18 cellular contexts compared by ENCODE assay signal in the genomic region with DNA sequence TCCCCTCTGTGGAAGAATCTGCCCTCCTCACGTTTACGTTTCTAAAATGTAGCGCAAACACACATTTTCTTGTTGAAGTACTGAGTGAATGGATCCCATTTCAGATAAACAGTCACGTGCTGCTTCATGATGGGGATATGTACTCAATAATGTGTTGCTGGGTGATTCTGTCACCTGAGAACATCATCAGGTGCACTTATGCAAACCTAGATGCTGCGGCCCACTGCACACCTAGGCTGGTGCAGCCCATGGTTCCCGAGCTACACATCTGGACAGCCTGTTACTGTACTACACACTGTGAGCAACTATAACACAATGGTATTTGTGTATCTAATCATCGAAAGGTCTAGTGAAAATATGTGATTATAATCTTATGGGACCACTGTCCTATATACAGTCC.
"Had no signal": no experiment of that assay in that cellular context is flagged by ENCODE, and none has a peak within 500 bp of the region (broad histone marks: within the 10 kb centered on the region; RNA-seq: fewer than 3 reads in every experiment).

No MANE protein-coding gene starts in this region.

- H3K27ac Mint-ChIP-seq: progenitor cell of endocrine pancreas; stimulated activated naive CD8-positive, alpha-beta T cell treated with anti-CD3 and anti-CD28 coated beads, Interleukin-15, Interleukin-2, amounts not matched to agents 100 ng/mL and 50 ng/mL, for 24 hours had no signal

- H3K9me3 Mint-ChIP-seq: naive thymus-derived CD8-positive, alpha-beta T cell; stimulated activated effector memory CD8-positive, alpha-beta T cell treated with anti-CD3 and anti-CD28 coated beads, Interleukin-12 subunit alpha, Interleukin-12 subunit beta, amount 100 ng/mL, for 72 hours; stimulated activated naive CD8-positive, alpha-beta T cell treated with anti-CD3 and anti-CD28 coated beads, Interleukin-15, Interleukin-2, amounts not matched to agents 100 ng/mL and 50 ng/mL, for 24 hours had no signal

- H3K4me3 Mint-ChIP-seq: naive thymus-derived CD8-positive, alpha-beta T cell; stimulated activated effector memory CD8-positive, alpha-beta T cell treated with anti-CD3 and anti-CD28 coated beads, Interleukin-12 subunit alpha, Interleukin-12 subunit beta, amount 100 ng/mL, for 72 hours; stimulated activated naive CD8-positive, alpha-beta T cell treated with anti-CD3 and anti-CD28 coated beads, Interleukin-15, Interleukin-2, amounts not matched to agents 100 ng/mL and 50 ng/mL, for 24 hours had no signal

- ATAC-seq: foreskin keratinocyte; left cardiac atrium; left lung; naive thymus-derived CD8-positive, alpha-beta T cell; stimulated activated effector memory CD8-positive, alpha-beta T cell treated with anti-CD3 and anti-CD28 coated beads, Interleukin-12 subunit alpha, Interleukin-12 subunit beta, amount 100 ng/mL, for 72 hours; upper lobe of right lung had no signal

- H3K27me3 Mint-ChIP-seq: naive thymus-derived CD8-positive, alpha-beta T cell; progenitor cell of endocrine pancreas; stimulated activated naive CD8-positive, alpha-beta T cell treated with anti-CD3 and anti-CD28 coated beads, Interleukin-15, Interleukin-2, amounts not matched to agents 100 ng/mL and 50 ng/mL, for 24 hours had no signal

- DNase-seq: dermis blood vessel endothelial cell; effector memory CD4-positive, alpha-beta T cell; foreskin keratinocyte; glutamatergic neuron; heart right ventricle; hippocampal formation; left cardiac atrium; left lung; mesendoderm; naive thymus-derived CD8-positive, alpha-beta T cell; sigmoid colon; stimulated activated CD4-positive, alpha-beta T cell treated with anti-CD3 and anti-CD28 coated beads, Interleukin-2, amount 100 ng/mL, for 24 hours; stimulated activated CD4-positive, alpha-beta T cell treated with anti-CD3 and anti-CD28 coated beads, Interleukin-4, amount 100 ng/mL, for 24 hours; upper lobe of right lung; uterus had no signal
